14 cellular contexts compared by ENCODE assay signal in genomic region chr1:151416231-151416630, GRCh38. TPM values are rescaled to one million over a fixed set of nuclear protein-coding genes. Genes with fewer than 3 reads are reported as not detected.
A peak's percentile ranks its signal among the peaks of the same experiment; 100 is the strongest.
DNase-seq lines count a peak whose midpoint lies in the region; ATAC-seq, FAIRE-seq and TF ChIP-seq lines count a peak whose summit lies in the region.
"Had no signal": no experiment of that assay in that cellular context is flagged by ENCODE, and none has a peak within 500 bp of the region (broad histone marks: within the 10 kb centered on the region; RNA-seq: fewer than 3 reads in every experiment).

No MANE protein-coding gene starts in this region.

- H3K9me3 Mint-ChIP-seq in astrocyte (ENCODE audit: unreplicated experiment) = no peaks in the 10 kb centered on the region

- in situ Hi-C loops in HepG2 (cut with HindIII; ENCODE audit: extremely low pct_ligation_motif_present, low pct_unique_long_range_greater_than_20kb) = no loop called here

- CTCF ChIA-PET in HepG2 (lab: Yijun Ruan, JAX; ENCODE audit: low intra/inter-chr PET ratio, low total read pairs) = no interaction called here

- H3K27ac Mint-ChIP-seq in astrocyte (ENCODE audit: unreplicated experiment) = no peak overlapping the region

- no peak overlapping the region for H2AFZ ChIP-seq in HepG2 (ENCODE audit: low read length)
- no peak overlapping the region for H2AFZ ChIP-seq in astrocyte (ENCODE audit: low read depth, low read length)

- H3K27ac ChIP-seq in HepG2 (ENCODE audit: extremely low read length, insufficient read depth, low read length) (no peak overlapping the region), right lobe of liver (no peak overlapping the region), astrocyte (ENCODE audit: low read depth, low read length) (no peak overlapping the region)
- H3K27ac ChIP-seq: gastrocnemius medialis, pancreas had no signal

- H3K4me3 ChIP-seq in HepG2 (replicated peaks in 1 of 3; ENCODE audit: insufficient read depth in 1 of 3, low read depth in 2 of 3, low read length in 3 of 3) (no peak overlapping the region), right lobe of liver (no peak overlapping the region), astrocyte (ENCODE audit: insufficient read depth, low read depth, low read length) (no peak overlapping the region), fibroblast of the aortic adventitia (ENCODE audit: low read depth, low read length) (no peak overlapping the region)
- H3K4me3 ChIP-seq: gastrocnemius medialis, pancreas had no signal

- no peak overlapping the region for H3K4me3 Mint-ChIP-seq in astrocyte (ENCODE audit: unreplicated experiment)

- H3K27me3 ChIP-seq in HepG2 (ENCODE audit: control insufficient read depth in 1 of 2, insufficient read depth in 2 of 2, low read length in 2 of 2) = no peaks in the 10 kb centered on the region
- no peaks in the 10 kb centered on the region for H3K27me3 ChIP-seq in right lobe of liver
- no peaks in the 10 kb centered on the region for H3K27me3 ChIP-seq in astrocyte (ENCODE audit: insufficient read depth, low read length)
- H3K27me3 ChIP-seq: gastrocnemius medialis, pancreas had no signal

- no peaks in the 10 kb centered on the region for H3K4me1 Mint-ChIP-seq in astrocyte (ENCODE audit: low read depth, unreplicated experiment)

- TF ChIP-seq POLR2A in HepG2 (IDR thresholded peaks at IDR 0.05; ENCODE audit: insufficient read depth in 1 of 2, low read depth in 2 of 2, low read length in 2 of 2) (no peak), right lobe of liver (IDR thresholded peaks at IDR 0.05) (no peak)

- 100% methylated on average over 4 of the region's 4 CpGs for WGBS in HepG2 (ENCODE audit: low lambda C conversion rate)
- 80% methylated on average over 2 of the region's 4 CpGs for WGBS in right lobe of liver (ENCODE audit: insufficient coverage, low coverage, low lambda C conversion rate, missing lambda C conversion rate)

- DNase-seq in HepG2 (ENCODE audit: low spot score) (no peak), right lobe of liver (no peak), astrocyte (ENCODE audit: low read depth) (peak; percentile 9), fibroblast of the aortic adventitia (ENCODE audit: low read depth) (peak; percentile 57), NCI-H1092 (lab: John Stamatoyannopoulos, UW) (no peak), NCI-H345 (lab: John Stamatoyannopoulos, UW) (no peak)
- no peak for DNase-seq in activated CD4-positive, alpha-beta T cell treated with anti-CD3 and anti-CD28 coated beads, Interleukin-2, amount 50 U/mL, for 4 hours
- DNase-seq: ACHN; activated CD4-positive, alpha-beta T cell treated with anti-CD3 and anti-CD28 coated beads, Interleukin-2, amount 50 U/mL, for 48 hours; gastrocnemius medialis; pancreas; stimulated activated CD4-positive, alpha-beta T cell treated with anti-CD3 and anti-CD28 coated beads, Interleukin-12 subunit alpha, Interleukin-12 subunit beta, amount 100 ng/mL, for 4 hours had no signal

- no peak overlapping the region for H3K9ac ChIP-seq in HepG2 (ENCODE audit: insufficient read depth, low read depth, low read length)
- no peak overlapping the region for H3K9ac ChIP-seq in astrocyte (ENCODE audit: low read length)

- ATAC-seq in HepG2 = no peak
- ATAC-seq in right lobe of liver = no peak
- ATAC-seq in GM21619 (IDR thresholded peaks at IDR 0.05; ENCODE audit: unreplicated experiment) = no peak
- ATAC-seq: gastrocnemius medialis had no signal

- no peak for TF ChIP-seq EP300 in HepG2 (IDR thresholded peaks at IDR 0.05; ENCODE audit: low read depth in 2 of 2, low read length in 2 of 2)
- no peak for TF ChIP-seq EP300 in HepG2 (CRISPR knock-in tag; IDR thresholded peaks at IDR 0.05; ENCODE audit: borderline replicate concordance)

- POLR2A ChIA-PET in HepG2 (lab: Yijun Ruan, JAX) = interaction anchor here (1.2 kb wide), 1 partner anchor 125 kb away, joined by 3 read pairs; no protein-coding TSS in a partner anchor

- peaks cover 7% of the 10 kb centered on the region for H3K36me3 Mint-ChIP-seq in astrocyte (ENCODE audit: low read depth, unreplicated experiment)

- TF ChIP-seq RAD21 in HepG2 (CRISPR knock-in tag; IDR thresholded peaks at IDR 0.05) = no peak

- no peak overlapping the region for H3K4me2 ChIP-seq in HepG2 (ENCODE audit: low read depth, low read length)
- no peak overlapping the region for H3K4me2 ChIP-seq in astrocyte (ENCODE audit: low read length)

- H4K20me1 ChIP-seq in HepG2 (ENCODE audit: insufficient read depth, low read length) (no peaks in the 10 kb centered on the region), astrocyte (ENCODE audit: insufficient read depth, low read length) (peaks cover 9% of the 10 kb centered on the region)

- no peaks in the 10 kb centered on the region for H3K27me3 Mint-ChIP-seq in astrocyte (ENCODE audit: low read depth, unreplicated experiment)

- H3K4me1 ChIP-seq in HepG2 (ENCODE audit: insufficient read depth, low read length) = no peaks in the 10 kb centered on the region
- no peaks in the 10 kb centered on the region for H3K4me1 ChIP-seq in right lobe of liver
- H3K4me1 ChIP-seq in astrocyte (ENCODE audit: insufficient read depth, low read length) = no peaks in the 10 kb centered on the region
- H3K4me1 ChIP-seq: gastrocnemius medialis, pancreas had no signal

- no peaks in the 10 kb centered on the region for H3K9me3 ChIP-seq in HepG2 (ENCODE audit: low read length)
- no peaks in the 10 kb centered on the region for H3K9me3 ChIP-seq in right lobe of liver
- no peaks in the 10 kb centered on the region for H3K9me3 ChIP-seq in astrocyte (ENCODE audit: insufficient read depth, low read depth, low read length)
- H3K9me3 ChIP-seq: gastrocnemius medialis, pancreas had no signal

- FAIRE-seq in HepG2 (lab: Jason Lieb, UNC) (no peak), astrocyte (lab: Jason Lieb, UNC) (no peak)
- FAIRE-seq: pancreas, TTC549 had no signal

- intact Hi-C loops in HepG2 (cut with micrococcal nuclease; ENCODE audit: unreplicated experiment) = no loop called here
- intact Hi-C loops in right lobe of liver (cut with DNase I) = loop anchor here in 1 of 2 donors (10.0 kb wide), 1 partner anchor 121 kb away; no protein-coding TSS in a partner anchor

- no peaks in the 10 kb centered on the region for H3K79me2 ChIP-seq in HepG2 (ENCODE audit: insufficient read depth, low read length)
- H3K79me2 ChIP-seq in astrocyte (ENCODE audit: insufficient read depth, low read length) = peaks cover 2% of the 10 kb centered on the region

- BruUV-seq in HepG2 (replicated peaks; lab: Mats Ljungman, UMichigan) = no TSS peak

- H3K36me3 ChIP-seq in HepG2 (replicated peaks in 1 of 2; ENCODE audit: control insufficient read depth in 1 of 2, insufficient read depth in 2 of 2, low read length in 2 of 2) = peaks cover 9 to 37% of the 10 kb centered on the region in 2 experiments
- H3K36me3 ChIP-seq in right lobe of liver = peaks cover 0 to 60% (median 28%) of the 10 kb centered on the region in 4 donors
- peaks cover 26% of the 10 kb centered on the region for H3K36me3 ChIP-seq in astrocyte (ENCODE audit: insufficient read depth, low read length)

- no peak for TF ChIP-seq CTCF in HepG2 (CRISPR knock-in tag; IDR thresholded peaks at IDR 0.05)
- TF ChIP-seq CTCF in right lobe of liver (IDR thresholded peaks at IDR 0.05) = no peak
- no peak for TF ChIP-seq CTCF in astrocyte (IDR thresholded peaks at IDR 0.05; ENCODE audit: insufficient read depth, low read depth, low read length)
- no peak for TF ChIP-seq CTCF in fibroblast of the aortic adventitia (IDR thresholded peaks at IDR 0.05; ENCODE audit: insufficient read depth, low read length)

RNA-seq across cellular contexts. Expression of gene PSMB4, which starts 16.9 kb away (rescaled TPM):
- total RNA-seq in HepG2 (2016; rRNA removed; fragmentation: Illumina TruSeq; extraction: Trizol) (336 and 414 TPM in 2 replicates), right lobe of liver (100 to 1,000 TPM; 125 to 174 (median 151) TPM), astrocyte (314 and 316 TPM in 2 replicates), fibroblast of the aortic adventitia (ENCODE audit: low replicate concordance) (281 and 892 TPM in 2 replicates)
- total RNA-seq in HepG2 (2016; cell fraction: cytosol; rRNA removed; fragmentation: Illumina TruSeq; extraction: Trizol; ENCODE audit: low read depth) = 180 and 186 TPM in 2 replicates
- total RNA-seq in HepG2 (2016; cell fraction: insoluble cytoplasmic fraction; rRNA removed; fragmentation: Illumina TruSeq; extraction: Trizol) = 337 and 459 TPM in 2 replicates
- 216 and 229 TPM in 2 replicates for total RNA-seq in HepG2 (2016; cell fraction: membrane; rRNA removed; fragmentation: Illumina TruSeq; extraction: Trizol)
- total RNA-seq in HepG2 (2016; cell fraction: nucleus; rRNA removed; fragmentation: Illumina TruSeq; extraction: Trizol) = 150 and 151 TPM in 2 replicates
- 364 and 383 TPM in 2 replicates for polyA plus RNA-seq in HepG2 (2011; rRNA removed)
- 449 and 490 TPM in 2 replicates for polyA plus RNA-seq in HepG2 (2011; cell fraction: cytosol; rRNA removed)
- 275 and 307 TPM in 2 replicates for polyA plus RNA-seq in HepG2 (2011; cell fraction: nucleus; rRNA removed)
- 200 and 247 TPM in 2 replicates for polyA plus RNA-seq in HepG2 (2012)
- polyA plus RNA-seq in HepG2 (2016; cell fraction: cytosol; fragmentation: Illumina TruSeq; extraction: Trizol; ENCODE audit: low read depth) = 167 and 178 TPM in 2 replicates
- 392 and 404 TPM in 2 replicates for polyA plus RNA-seq in HepG2 (2016; cell fraction: insoluble cytoplasmic fraction; fragmentation: Illumina TruSeq; extraction: Trizol; ENCODE audit: low read depth)
- polyA plus RNA-seq in HepG2 (2016; cell fraction: membrane; fragmentation: Illumina TruSeq; extraction: Trizol; ENCODE audit: low read depth) = 186 and 200 TPM in 2 replicates
- polyA plus RNA-seq in HepG2 (2016; cell fraction: nucleus; fragmentation: Illumina TruSeq; extraction: Trizol; ENCODE audit: insufficient read depth, low read depth) = 265 and 270 TPM in 2 replicates
- polyA minus RNA-seq in HepG2 (2011; rRNA and poly(A)+ RNA removed; ENCODE audit: low replicate concordance) = 277 and 543 TPM in 2 replicates
- polyA minus RNA-seq in HepG2 (2011; cell fraction: cytosol; rRNA and poly(A)+ RNA removed) = 101 and 117 TPM in 2 replicates
- 64.9 and 71.7 TPM in 2 replicates for polyA minus RNA-seq in HepG2 (2011; cell fraction: nucleus; rRNA and poly(A)+ RNA removed)

RNA-seq across cellular contexts. Expression of gene POGZ, which starts 43.1 kb away (rescaled TPM):
- total RNA-seq in HepG2 (2016; rRNA removed; fragmentation: Illumina TruSeq; extraction: Trizol) (15.3 and 17.1 TPM in 2 replicates), right lobe of liver (10 to 100 TPM; 13.5 to 44.9 (median 29.9) TPM), astrocyte (58.8 and 63.9 TPM in 2 replicates), fibroblast of the aortic adventitia (ENCODE audit: low replicate concordance) (22.6 and 41.0 TPM in 2 replicates)
- total RNA-seq in HepG2 (2016; cell fraction: cytosol; rRNA removed; fragmentation: Illumina TruSeq; extraction: Trizol; ENCODE audit: low read depth) = 3.4 and 3.9 TPM in 2 replicates
- total RNA-seq in HepG2 (2016; cell fraction: insoluble cytoplasmic fraction; rRNA removed; fragmentation: Illumina TruSeq; extraction: Trizol) = 14.3 and 16.4 TPM in 2 replicates
- 7.3 and 9.4 TPM in 2 replicates for total RNA-seq in HepG2 (2016; cell fraction: membrane; rRNA removed; fragmentation: Illumina TruSeq; extraction: Trizol)
- 26.6 and 27.0 TPM in 2 replicates for total RNA-seq in HepG2 (2016; cell fraction: nucleus; rRNA removed; fragmentation: Illumina TruSeq; extraction: Trizol)
- 45.6 and 46.9 TPM in 2 replicates for polyA plus RNA-seq in HepG2 (2011; rRNA removed)
- 14.1 and 15.0 TPM in 2 replicates for polyA plus RNA-seq in HepG2 (2011; cell fraction: cytosol; rRNA removed)
- 85.3 and 95.0 TPM in 2 replicates for polyA plus RNA-seq in HepG2 (2011; cell fraction: nucleus; rRNA removed)
- polyA plus RNA-seq in HepG2 (2012) = 22.9 and 30.0 TPM in 2 replicates
- 0.70 and 1.2 TPM in 2 replicates for polyA plus RNA-seq in HepG2 (2016; cell fraction: cytosol; fragmentation: Illumina TruSeq; extraction: Trizol; ENCODE audit: low read depth)
- 18.4 and 20.8 TPM in 2 replicates for polyA plus RNA-seq in HepG2 (2016; cell fraction: insoluble cytoplasmic fraction; fragmentation: Illumina TruSeq; extraction: Trizol; ENCODE audit: low read depth)
- 2.7 and 2.9 TPM in 2 replicates for polyA plus RNA-seq in HepG2 (2016; cell fraction: membrane; fragmentation: Illumina TruSeq; extraction: Trizol; ENCODE audit: low read depth)
- 55.5 and 69.5 TPM in 2 replicates for polyA plus RNA-seq in HepG2 (2016; cell fraction: nucleus; fragmentation: Illumina TruSeq; extraction: Trizol; ENCODE audit: insufficient read depth, low read depth)
- polyA minus RNA-seq in HepG2 (2011; rRNA and poly(A)+ RNA removed; ENCODE audit: low replicate concordance) = 103 and 173 TPM in 2 replicates
- 25.2 and 28.6 TPM in 2 replicates for polyA minus RNA-seq in HepG2 (2011; cell fraction: cytosol; rRNA and poly(A)+ RNA removed)
- polyA minus RNA-seq in HepG2 (2011; cell fraction: nucleus; rRNA and poly(A)+ RNA removed) = 80.1 and 101 TPM in 2 replicates

RNA-seq across cellular contexts. Expression of gene SELENBP1, which starts 43.7 kb away (rescaled TPM):
- total RNA-seq in HepG2 (2016; rRNA removed; fragmentation: Illumina TruSeq; extraction: Trizol) (29.0 and 30.2 TPM in 2 replicates), right lobe of liver (100 to 1,000 TPM in 4 of 6 experiments, 10 to 100 TPM in 2; 83.4 to 423 (median 208) TPM), astrocyte (7.2 and 7.3 TPM in 2 replicates), fibroblast of the aortic adventitia (ENCODE audit: low replicate concordance) (26.8 and 70.5 TPM in 2 replicates)
- 6.3 and 6.7 TPM in 2 replicates for total RNA-seq in HepG2 (2016; cell fraction: cytosol; rRNA removed; fragmentation: Illumina TruSeq; extraction: Trizol; ENCODE audit: low read depth)
- total RNA-seq in HepG2 (2016; cell fraction: insoluble cytoplasmic fraction; rRNA removed; fragmentation: Illumina TruSeq; extraction: Trizol) = 27.8 and 30.0 TPM in 2 replicates
- total RNA-seq in HepG2 (2016; cell fraction: membrane; rRNA removed; fragmentation: Illumina TruSeq; extraction: Trizol) = 9.8 and 12.1 TPM in 2 replicates
- 18.8 and 23.3 TPM in 2 replicates for total RNA-seq in HepG2 (2016; cell fraction: nucleus; rRNA removed; fragmentation: Illumina TruSeq; extraction: Trizol)
- polyA plus RNA-seq in HepG2 (2011; rRNA removed) = 27.8 and 29.3 TPM in 2 replicates
- 21.3 and 26.7 TPM in 2 replicates for polyA plus RNA-seq in HepG2 (2011; cell fraction: cytosol; rRNA removed)
- 89.4 and 101 TPM in 2 replicates for polyA plus RNA-seq in HepG2 (2011; cell fraction: nucleus; rRNA removed)
- 13.2 and 18.5 TPM in 2 replicates for polyA plus RNA-seq in HepG2 (2012)
- 6.6 and 7.1 TPM in 2 replicates for polyA plus RNA-seq in HepG2 (2016; cell fraction: cytosol; fragmentation: Illumina TruSeq; extraction: Trizol; ENCODE audit: low read depth)
- polyA plus RNA-seq in HepG2 (2016; cell fraction: insoluble cytoplasmic fraction; fragmentation: Illumina TruSeq; extraction: Trizol; ENCODE audit: low read depth) = 32.9 and 33.5 TPM in 2 replicates
- polyA plus RNA-seq in HepG2 (2016; cell fraction: membrane; fragmentation: Illumina TruSeq; extraction: Trizol; ENCODE audit: low read depth) = 9.9 and 10.0 TPM in 2 replicates
- 46.6 and 51.9 TPM in 2 replicates for polyA plus RNA-seq in HepG2 (2016; cell fraction: nucleus; fragmentation: Illumina TruSeq; extraction: Trizol; ENCODE audit: insufficient read depth, low read depth)
- 34.1 and 67.3 TPM in 2 replicates for polyA minus RNA-seq in HepG2 (2011; rRNA and poly(A)+ RNA removed; ENCODE audit: low replicate concordance)
- polyA minus RNA-seq in HepG2 (2011; cell fraction: cytosol; rRNA and poly(A)+ RNA removed) = 11.9 and 16.5 TPM in 2 replicates
- 13.3 and 13.8 TPM in 2 replicates for polyA minus RNA-seq in HepG2 (2011; cell fraction: nucleus; rRNA and poly(A)+ RNA removed)

Comparison
In these comparisons a context has a peak if more than half of its experiments do, and no peak if none do; other contexts are left out.
1. DNase-seq: peak in astrocyte (single experiment) and fibroblast of the aortic adventitia (single experiment); none in HepG2 (single experiment), right lobe of liver (0 of 3), activated CD4-positive, alpha-beta T cell treated with anti-CD3 and anti-CD28 coated beads, Interleukin-2, amount 50 U/mL, for 4 hours (0 of 2), NCI-H1092 (single experiment) and NCI-H345 (single experiment).